12 cellular contexts compared by ENCODE assay signal in the genomic region with DNA sequence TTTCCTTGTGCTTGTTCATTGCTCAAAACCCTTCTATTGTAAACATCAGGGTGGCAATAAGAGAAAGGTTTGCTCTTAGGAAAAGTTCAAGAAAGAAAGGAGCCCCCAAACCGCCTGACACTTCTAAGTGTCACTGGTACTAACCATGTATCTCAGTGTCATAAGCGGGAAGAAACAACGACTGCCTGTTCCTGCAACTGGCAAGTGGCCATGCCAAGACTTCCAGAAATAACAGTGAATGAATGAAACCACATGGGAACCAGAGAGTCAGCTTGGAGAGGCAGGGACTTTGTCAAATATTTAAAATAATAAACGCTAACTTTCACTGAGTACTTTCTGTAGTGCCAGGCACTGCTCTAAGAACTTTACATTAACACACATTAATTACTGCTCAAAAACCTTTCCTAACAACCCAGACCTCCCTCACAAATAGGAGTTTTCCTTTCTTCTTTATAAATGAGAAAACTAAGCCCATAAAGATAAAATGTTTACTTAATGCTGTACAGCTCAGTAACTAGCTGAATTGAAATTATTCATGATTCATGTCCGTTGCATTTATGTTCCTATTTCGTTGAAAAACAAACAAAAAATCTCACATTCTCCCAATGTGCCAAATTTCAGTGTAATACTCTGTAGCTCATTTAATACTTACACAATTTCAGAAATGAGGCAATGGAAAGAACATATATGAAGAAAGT. TPM values are rescaled to one million over a fixed set of nuclear protein-coding genes. Genes with fewer than 3 reads are reported as not detected.
DNase-seq lines count a peak whose midpoint lies in the region; ATAC-seq and TF ChIP-seq lines count a peak whose summit lies in the region.
"Had no signal": no experiment of that assay in that cellular context is flagged by ENCODE, and none has a peak within 500 bp of the region (broad histone marks: within the 10 kb centered on the region; RNA-seq: fewer than 3 reads in every experiment).

No MANE protein-coding gene starts in this region.

- peaks cover 3% of the 10 kb centered on the region for H3K36me3 Mint-ChIP-seq in endodermal cell (ENCODE audit: low read depth)
- H3K36me3 Mint-ChIP-seq: CD14-positive monocyte had no signal

- H3K4me3 Mint-ChIP-seq in endodermal cell, result peak overlapping the region; percentile 55
- H3K4me3 Mint-ChIP-seq: neural crest cell had no signal

- no peaks in the 10 kb centered on the region for H3K4me1 ChIP-seq in endodermal cell (ENCODE audit: control insufficient read depth, insufficient read depth, low read length)
- H3K4me1 ChIP-seq: gastrocnemius medialis had no signal

- DNase-seq in AG20443 (ENCODE audit: low spot score), result peak; percentile 20
- peak; percentile 69 for DNase-seq in MG63
- no peak for DNase-seq in endodermal cell
- peak; percentile 44 for DNase-seq in myocyte (ENCODE audit: low read depth)
- no peak for DNase-seq in central memory CD4-positive, alpha-beta T cell
- no peak for DNase-seq in NCI-H748 (lab: John Stamatoyannopoulos, UW; ENCODE audit: unreplicated experiment)
- no peak for DNase-seq in SHP77 treated with DMSO at 0.1 percent for 48 hours (lab: John Stamatoyannopoulos, UW)

- no peak overlapping the region for H3K27ac Mint-ChIP-seq in endodermal cell

- H3K27ac ChIP-seq in endodermal cell (ENCODE audit: low read depth, low read length), result no peak overlapping the region

- H3K9me3 ChIP-seq in MG63 (no peaks in the 10 kb centered on the region), endodermal cell (ENCODE audit: control insufficient read depth, low read length) (no peaks in the 10 kb centered on the region)
- H3K9me3 ChIP-seq: gastrocnemius medialis had no signal

- H3K27me3 ChIP-seq in MG63 (no peaks in the 10 kb centered on the region), endodermal cell (ENCODE audit: control insufficient read depth, insufficient read depth, low read length, poor library complexity, severe bottlenecking) (no peaks in the 10 kb centered on the region)

- no peaks in the 10 kb centered on the region for H3K4me1 Mint-ChIP-seq in endodermal cell
- H3K4me1 Mint-ChIP-seq: neural crest cell had no signal

- H3K9ac ChIP-seq in endodermal cell (ENCODE audit: extremely low read depth, low read length, poor library complexity, severe bottlenecking), result no peak overlapping the region

- no peak for ATAC-seq in HG02610 (IDR thresholded peaks at IDR 0.05; ENCODE audit: unreplicated experiment)

- H3K9me3 Mint-ChIP-seq in endodermal cell, result peaks cover 8% of the 10 kb centered on the region

- TF ChIP-seq CTCF in endodermal cell (conservative IDR thresholded peaks at IDR 0.05), result no peak

- no peaks in the 10 kb centered on the region for H3K36me3 ChIP-seq in MG63
- H3K36me3 ChIP-seq in endodermal cell (ENCODE audit: control insufficient read depth, insufficient read depth, low read length), result no peaks in the 10 kb centered on the region
- H3K36me3 ChIP-seq: gastrocnemius medialis had no signal

- H3K4me3 ChIP-seq in MG63 (no peak overlapping the region), endodermal cell (ENCODE audit: low read length) (no peak overlapping the region)

- H3K27me3 Mint-ChIP-seq in endodermal cell (ENCODE audit: insufficient read depth), result no peaks in the 10 kb centered on the region

- 92 to 94% methylated on average over 6 of the region's 6 CpGs for WGBS in endodermal cell (ENCODE audit: insufficient coverage in 1 of 2, insufficient read length in 1 of 2), 2 experiments

RNA-seq across cellular contexts. Expression of a gene that starts 1.0 kb away (rescaled TPM):
- total RNA-seq in MG63 (2014; rRNA removed; shearing (Covaris generic); ENCODE audit: low replicate concordance), result not detected in 2 replicates
- total RNA-seq in endodermal cell (10 to 100 TPM in 1 of 2 donors, 1 to 10 TPM in 1; 3.0 to 17.7 TPM), myocyte (not detected in 2 replicates)
- 2.3 TPM for polyA plus RNA-seq in endodermal cell (2013, experiment 1 of 2)
- polyA plus RNA-seq in endodermal cell (2013, experiment 2 of 2), result 10.4 TPM
- not detected for polyA plus RNA-seq in myocyte (2012)
- total RNA-seq: gastrocnemius medialis, HT-29, neural crest cell had no signal
- polyA plus RNA-seq: CD14-positive monocyte had no signal

Comparison
In these comparisons a context has a peak if more than half of its experiments do, and no peak if none do; other contexts are left out.
1. DNase-seq: peak in AG20443 (single experiment), MG63 (single experiment) and myocyte (single experiment); none in endodermal cell (single experiment), central memory CD4-positive, alpha-beta T cell (single experiment), NCI-H748 (single experiment) and SHP77 treated with DMSO at 0.1 percent for 48 hours (single experiment).